Comparison of ENCODE assay signal across 15 cellular contexts in genomic region chr2:128032092-128032491, GRCh38. TPM values are rescaled to one million over a fixed set of nuclear protein-coding genes. Genes with fewer than 3 reads are reported as not detected.
DNase-seq lines count a peak whose midpoint lies in the region; ATAC-seq and TF ChIP-seq lines count a peak whose summit lies in the region.
"Had no signal": no experiment of that assay in that cellular context is flagged by ENCODE, and none has a peak within 500 bp of the region (broad histone marks: within the 10 kb centered on the region; RNA-seq: fewer than 3 reads in every experiment).

No MANE protein-coding gene starts in this region.

- no peak overlapping the region for H3K27ac ChIP-seq in HEK293 (ENCODE audit: extremely low read depth, low read depth, low read length)
- H3K27ac ChIP-seq: BLaER1 treated with 17β-estradiol and CSF1 and Interleukin-3, amounts not matched to agents 10 nM and 100 nM; HL-60 had no signal

- H3K36me3 ChIP-seq in HEK293 (ENCODE audit: control insufficient read depth in 2 of 2, insufficient read depth in 1 of 2, low read length in 2 of 2), result no peaks in the 10 kb centered on the region
- H3K36me3 ChIP-seq: BLaER1 treated with 17β-estradiol and CSF1 and Interleukin-3, amounts not matched to agents 10 nM and 100 nM had no signal

- H3K9me3 ChIP-seq in HEK293 (ENCODE audit: control insufficient read depth, insufficient read depth, low read depth, low read length), result no peaks in the 10 kb centered on the region

- no peak for ATAC-seq in HG03045 (IDR thresholded peaks at IDR 0.05; ENCODE audit: unreplicated experiment)

- no peak for TF ChIP-seq CTCF in HEK293 (tag by site-specific recombination; IDR thresholded peaks at IDR 0.05)
- TF ChIP-seq CTCF in epithelial cell of esophagus (IDR thresholded peaks at IDR 0.05; ENCODE audit: insufficient read depth, low read depth, low read length, missing control alignments), result no peak

- H3K4me3 ChIP-seq in HEK293 (ENCODE audit: low read depth, low read length) (no peak overlapping the region), epithelial cell of esophagus (ENCODE audit: low read length) (no peak overlapping the region)
- H3K4me3 ChIP-seq: HAP-1 had no signal

- CTCF ChIA-PET in HEK293 (lab: Yijun Ruan, JAX), result no interaction called here

- no peaks in the 10 kb centered on the region for H3K4me1 ChIP-seq in HEK293 (ENCODE audit: control insufficient read depth, insufficient read depth, low read length)
- H3K4me1 ChIP-seq: HAP-1 had no signal

- POLR2A ChIA-PET in HEK293 (lab: Yijun Ruan, JAX), result no interaction called here

- peak; percentile 3 for DNase-seq in EH (ENCODE audit: low read depth)
- peak; percentile 27 for DNase-seq in RPMI7951 (ENCODE audit: low read depth)
- peak; percentile 27 for DNase-seq in epithelial cell of esophagus (ENCODE audit: low read depth)
- DNase-seq in NCI-H1092 treated with DMSO at 0.1 percent for 48 hours (lab: John Stamatoyannopoulos, UW), result no peak
- no peak for DNase-seq in inferior parietal cortex (ENCODE audit: extremely low spot score)
- no peak for DNase-seq in activated naive CD4-positive, alpha-beta T cell treated with Interleukin-2 at 50 U/mL for 16 hours
- DNase-seq: ACHN; CD4-positive, CD25-positive, alpha-beta regulatory T cell; DMS53; HFFc6 had no signal

TF ChIP-seq in HEK293, 187 proteins besides CTCF, POLR2A, EP300 and RAD21:
- TF ChIP-seq SETDB1 (IDR thresholded peaks at IDR 0.05; ENCODE audit: insufficient read length, low read length), result peak; percentile 67
- TF ChIP-seq ZSCAN16 (tag by site-specific recombination; IDR thresholded peaks at IDR 0.05), result no peak

RNA-seq across cellular contexts. Expression of gene SAP130, which starts 4.2 kb away (rescaled TPM):
- 12.2 and 19.1 TPM in 2 replicates for total RNA-seq in RPMI7951 (2014; rRNA removed; shearing (Covaris generic))

RNA-seq across cellular contexts. Expression of gene UGGT1, which starts 58.9 kb away (rescaled TPM):
- total RNA-seq in RPMI7951 (2014; rRNA removed; shearing (Covaris generic)), result 57.3 and 58.6 TPM in 2 replicates

Comparison
In these comparisons a context has a peak if more than half of its experiments do, and no peak if none do; other contexts are left out.
1. DNase-seq: peak in EH (single experiment), RPMI7951 (single experiment) and epithelial cell of esophagus (single experiment); none in NCI-H1092 treated with DMSO at 0.1 percent for 48 hours (single experiment), inferior parietal cortex (single experiment) and activated naive CD4-positive, alpha-beta T cell treated with Interleukin-2 at 50 U/mL for 16 hours (single experiment).